Comparison of ENCODE assay signal across 8 cellular contexts in genomic region chr18:24426073-24426397, GRCh38. TPM values are rescaled to one million over a fixed set of nuclear protein-coding genes. Genes with fewer than 3 reads are reported as not detected.
A peak's percentile ranks its signal among the peaks of the same experiment; 100 is the strongest.
DNase-seq lines count a peak whose midpoint lies in the region; ATAC-seq and TF ChIP-seq lines count a peak whose summit lies in the region.

No MANE protein-coding gene starts in this region.

- peaks cover 23% of the 10 kb centered on the region for H3K36me3 Mint-ChIP-seq in activated naive CD4-positive, alpha-beta T cell treated with anti-CD3 and anti-CD28 coated beads, Interleukin-2, amount 10 ng/mL, durations not matched to agents 7 days and 5 days
- H3K36me3 Mint-ChIP-seq in MCF 10A (ENCODE audit: insufficient read depth, unreplicated experiment): peaks cover 19% of the 10 kb centered on the region

- H2BK12ac ChIP-seq in mesenchymal stem cell (ENCODE audit: low read length in 2 of 2): no peak overlapping the region

- H4K8ac ChIP-seq in mesenchymal stem cell (ENCODE audit: low read length): peak overlapping the region; percentile 99

- ATAC-seq in GM18498 (IDR thresholded peaks at IDR 0.05; ENCODE audit: unreplicated experiment): no peak

- H3K36me3 ChIP-seq in mesenchymal stem cell (ENCODE audit: control insufficient read depth in 1 of 2, insufficient read depth in 2 of 2, low read depth in 1 of 2, low read length in 2 of 2): peaks cover 0 to 20% of the 10 kb centered on the region in 2 experiments
- H3K36me3 ChIP-seq in transverse colon: no peaks in the 10 kb centered on the region

- H3K4me1 Mint-ChIP-seq in activated naive CD4-positive, alpha-beta T cell treated with anti-CD3 and anti-CD28 coated beads, Interleukin-2, amount 10 ng/mL, durations not matched to agents 7 days and 5 days: peaks cover 25% of the 10 kb centered on the region
- peaks cover 6% of the 10 kb centered on the region for H3K4me1 Mint-ChIP-seq in MCF 10A (ENCODE audit: insufficient read depth, unreplicated experiment)

- peaks cover 23% of the 10 kb centered on the region for H3K27me3 Mint-ChIP-seq in activated naive CD4-positive, alpha-beta T cell treated with anti-CD3 and anti-CD28 coated beads, Interleukin-2, amount 10 ng/mL, durations not matched to agents 7 days and 5 days
- no peaks in the 10 kb centered on the region for H3K27me3 Mint-ChIP-seq in MCF 10A (ENCODE audit: insufficient read depth, unreplicated experiment)

- CTCF ChIA-PET in activated naive CD4-positive, alpha-beta T cell treated with anti-CD3 and anti-CD28 coated beads, Interleukin-2, amount 10 ng/mL, durations not matched to agents 7 days and 5 days (lab: Charles Lee): interaction anchor here (0.8 kb wide), 1 partner anchor 10 kb away, joined by 3 read pairs; no protein-coding TSS in a partner anchor
- CTCF ChIA-PET in MCF 10A (lab: Yijun Ruan, JAX): interaction anchor here (0.6 to 1.5 kb wide), 4 partner anchors 63 to 72 kb away, joined by 3 to 5 read pairs (median 3); no protein-coding TSS in a partner anchor

- POLR2A ChIA-PET in MCF 10A (lab: Yijun Ruan, JAX): interaction anchor here (0.6 to 3.4 kb wide), 9 partner anchors 10 to 154 kb away, joined by 3 to 103 read pairs (median 4); partner anchors contain the start of gene OSBPL1A

- 18% methylated on average over 11 of the region's 11 CpGs for WGBS in mesenchymal stem cell
- 44 to 59% methylated on average over 6 to 11 of the region's 11 CpGs for WGBS in transverse colon (ENCODE audit: low coverage in 1 of 2), 2 donors

- TF ChIP-seq POLR2A in transverse colon (IDR thresholded peaks at IDR 0.05): no peak

- peak overlapping the region; percentile 77 for H3K4me2 ChIP-seq in mesenchymal stem cell (ENCODE audit: low read length, poor library complexity, severe bottlenecking)

- in situ Hi-C loops in transverse colon (cut with MboI; ENCODE audit: low pct_ligation_motif_present in 1 of 4, low pct_unique_long_range_greater_than_20kb in 1 of 4, low sequenced_read_pairs in 3 of 4): no loop called here

- peaks cover 3% of the 10 kb centered on the region for H3K9me3 ChIP-seq in mesenchymal stem cell (ENCODE audit: control insufficient read depth, low read length)
- H3K9me3 ChIP-seq in transverse colon: no peaks in the 10 kb centered on the region

- H4K91ac ChIP-seq in mesenchymal stem cell (ENCODE audit: low read length): peak overlapping the region; percentile 85

- H3K23ac ChIP-seq in mesenchymal stem cell (ENCODE audit: low read length in 2 of 2): no peak overlapping the region

- no peak for TF ChIP-seq CTCF in MCF 10A (IDR thresholded peaks at IDR 0.05; ENCODE audit: unreplicated experiment)
- no peak for TF ChIP-seq CTCF in transverse colon (IDR thresholded peaks at IDR 0.05)

- TSS peak; percentile 93 for BruUV-seq in MCF 10A (replicated peaks; lab: Mats Ljungman, UMichigan)

- no peak overlapping the region for H2BK15ac ChIP-seq in mesenchymal stem cell (ENCODE audit: low read depth, poor library complexity, severe bottlenecking)

- peak overlapping the region; percentile 92 for H3K9ac ChIP-seq in mesenchymal stem cell (ENCODE audit: low read length)

- peaks cover 11% of the 10 kb centered on the region for H3K9me3 Mint-ChIP-seq in activated naive CD4-positive, alpha-beta T cell treated with anti-CD3 and anti-CD28 coated beads, Interleukin-2, amount 10 ng/mL, durations not matched to agents 7 days and 5 days
- no peaks in the 10 kb centered on the region for H3K9me3 Mint-ChIP-seq in MCF 10A (ENCODE audit: unreplicated experiment)

- H3K4me3 ChIP-seq in mesenchymal stem cell (ENCODE audit: insufficient read depth in 1 of 2, low read depth in 1 of 2, low read length in 2 of 2) (peak overlapping the region; percentile 85 to 94), transverse colon (peak overlapping the region; percentile 53 to 94 (median 66))

- H3K27me3 ChIP-seq in mesenchymal stem cell (ENCODE audit: control insufficient read depth in 1 of 2, insufficient read depth in 1 of 2, low read length in 2 of 2) (peaks cover 0 to 20% of the 10 kb centered on the region in 2 experiments), transverse colon (peaks cover 36% of the 10 kb centered on the region)

- H3K18ac ChIP-seq in mesenchymal stem cell (ENCODE audit: low read depth in 1 of 2, low read length in 2 of 2): peak overlapping the region; percentile 93 to 98

- H2AFZ ChIP-seq in mesenchymal stem cell (ENCODE audit: low read depth, low read length): peak overlapping the region; percentile 99

- H2AK5ac ChIP-seq in mesenchymal stem cell (ENCODE audit: low read length, severe bottlenecking): peak overlapping the region; percentile 47

- H3K27ac Mint-ChIP-seq in activated naive CD4-positive, alpha-beta T cell treated with anti-CD3 and anti-CD28 coated beads, Interleukin-2, amount 10 ng/mL, durations not matched to agents 7 days and 5 days: peak overlapping the region; percentile 53
- peak overlapping the region; percentile 94 for H3K27ac Mint-ChIP-seq in MCF 10A (ENCODE audit: low read depth, unreplicated experiment)

- H3K4me3 Mint-ChIP-seq in activated naive CD4-positive, alpha-beta T cell treated with anti-CD3 and anti-CD28 coated beads, Interleukin-2, amount 10 ng/mL, durations not matched to agents 7 days and 5 days: peak overlapping the region; percentile 85
- peak overlapping the region; percentile 92 for H3K4me3 Mint-ChIP-seq in MCF 10A (ENCODE audit: unreplicated experiment)

- peaks cover 3% of the 10 kb centered on the region for H3K79me1 ChIP-seq in mesenchymal stem cell (replicated peaks; ENCODE audit: low read length, poor library complexity, severe bottlenecking)

- H2BK120ac ChIP-seq in mesenchymal stem cell (ENCODE audit: low read depth, low read length): peak overlapping the region; percentile 97

- H2BK5ac ChIP-seq in mesenchymal stem cell (ENCODE audit: low read depth, low read length, poor library complexity, severe bottlenecking): peak overlapping the region; percentile 35

- intact Hi-C loops in MCF 10A (cut with micrococcal nuclease) (loop anchor here (2.0 to 5.0 kb wide), 2 partner anchors 27 to 69 kb away; no protein-coding TSS in a partner anchor), transverse colon (cut with DNase I; ENCODE audit: low total_unique reads) (no loop called here)

- peak overlapping the region; percentile 95 to 96 for H3K4ac ChIP-seq in mesenchymal stem cell (ENCODE audit: low read depth in 1 of 2, low read length in 2 of 2)

- peak overlapping the region; percentile 81 to 96 for H3K14ac ChIP-seq in mesenchymal stem cell (ENCODE audit: low read length in 2 of 2)

- no peak for TF ChIP-seq EP300 in transverse colon (IDR thresholded peaks at IDR 0.05; ENCODE audit: low read depth)

- H3K4me1 ChIP-seq in mesenchymal stem cell (ENCODE audit: control insufficient read depth, insufficient read depth, low read depth, low read length) (peaks cover 2% of the 10 kb centered on the region), transverse colon (peaks cover 0 to 13% (median 6%) of the 10 kb centered on the region in 4 donors)

- no peak for DNase-seq in activated naive CD4-positive, alpha-beta T cell treated with anti-CD3 and anti-CD28 coated beads, Interleukin-2, amount 10 ng/mL, durations not matched to agents 7 days and 5 days
- DNase-seq in activated naive CD4-positive, alpha-beta T cell (lab: John Stamatoyannopoulos, UW): no peak
- DNase-seq in MCF 10A (ENCODE audit: unreplicated experiment): no peak
- DNase-seq in mesenchymal stem cell: no peak
- DNase-seq in transverse colon: no peak
- DNase-seq in NCI-H524 treated with DMSO at 0.1 percent for 48 hours (lab: John Stamatoyannopoulos, UW): no peak
- no peak for DNase-seq in NCI-H128 (lab: John Stamatoyannopoulos, UW; ENCODE audit: unreplicated experiment)

- H3K27ac ChIP-seq in mesenchymal stem cell (ENCODE audit: low read length, poor library complexity, severe bottlenecking) (peak overlapping the region; percentile 75), transverse colon (peak overlapping the region; percentile 86 to 87 (median 86))

RNA-seq across cellular contexts. Expression of gene IMPACT, which starts 0.4 kb away (rescaled TPM):
- total RNA-seq in MCF 10A (2022) (88.3 and 97.2 TPM in 2 replicates), transverse colon (10 to 100 TPM; 12.4 to 18.0 (median 16.5) TPM)
- polyA plus RNA-seq in mesenchymal stem cell (2013, experiment 1 of 2): 30.7 TPM
- 29.8 TPM for polyA plus RNA-seq in mesenchymal stem cell (2013, experiment 2 of 2)

RNA-seq across cellular contexts. Expression of gene OSBPL1A, which starts 28.4 kb away (rescaled TPM):
- total RNA-seq in MCF 10A (2022) (14.8 and 21.5 TPM in 2 replicates), transverse colon (10 to 100 TPM; 16.1 to 80.0 (median 61.4) TPM)
- 34.9 TPM for polyA plus RNA-seq in mesenchymal stem cell (2013, experiment 1 of 2)
- polyA plus RNA-seq in mesenchymal stem cell (2013, experiment 2 of 2): 34.9 TPM

RNA-seq across cellular contexts. Expression of gene HRH4, which starts 34.4 kb away (rescaled TPM):
- total RNA-seq in MCF 10A (2022): 0.10 and 0.16 TPM in 2 replicates
- 0.01 TPM for polyA plus RNA-seq in mesenchymal stem cell (2013, experiment 1 of 2)
- polyA plus RNA-seq in mesenchymal stem cell (2013, experiment 2 of 2): not detected
- not detected for total RNA-seq in transverse colon
